Comparison of ENCODE assay signal across 12 cellular contexts in genomic region chr1:220894025-220894923, GRCh38. TPM values are rescaled to one million over a fixed set of nuclear protein-coding genes. Genes with fewer than 3 reads are reported as not detected.
DNase-seq lines count a peak whose midpoint lies in the region; ATAC-seq, FAIRE-seq and TF ChIP-seq lines count a peak whose summit lies in the region.
"Had no signal": no experiment of that assay in that cellular context is flagged by ENCODE, and none has a peak within 500 bp of the region (broad histone marks: within the 10 kb centered on the region; RNA-seq: fewer than 3 reads in every experiment).

No MANE protein-coding gene starts in this region.

- CTCF ChIA-PET in HepG2 (lab: Yijun Ruan, JAX; ENCODE audit: low intra/inter-chr PET ratio, low total read pairs): no interaction called here

- no peak overlapping the region for H3K9ac ChIP-seq in HepG2 (ENCODE audit: insufficient read depth, low read depth, low read length)

- FAIRE-seq in HepG2 (lab: Jason Lieb, UNC): no peak
- FAIRE-seq: G401.6, TTC549 had no signal

- TF ChIP-seq CTCF in dorsolateral prefrontal cortex (IDR thresholded peaks at IDR 0.05 in 54 of 56, conservative IDR thresholded peaks at IDR 0.05 in 2 of 56; ENCODE audit: low read depth in 1 of 56, partially characterized antibody in 56 of 56): no peak
- no peak for TF ChIP-seq CTCF in HepG2 (CRISPR knock-in tag; IDR thresholded peaks at IDR 0.05)

- intact Hi-C loops in dorsolateral prefrontal cortex (cut with DNase I) (no loop called here), HepG2 (cut with micrococcal nuclease; ENCODE audit: unreplicated experiment) (no loop called here)

- TF ChIP-seq RAD21 in HepG2 (CRISPR knock-in tag; IDR thresholded peaks at IDR 0.05): no peak

- no peaks in the 10 kb centered on the region for H3K79me2 ChIP-seq in HepG2 (ENCODE audit: insufficient read depth, low read length)

- H3K27ac ChIP-seq in dorsolateral prefrontal cortex: no peak overlapping the region
- no peak overlapping the region for H3K27ac ChIP-seq in HepG2 (ENCODE audit: extremely low read length, insufficient read depth, low read length)
- no peak overlapping the region for H3K27ac ChIP-seq in skin epidermis

- DNase-seq in dorsolateral prefrontal cortex (no peak), HepG2 (ENCODE audit: low spot score) (no peak), ecto neural progenitor cell (ENCODE audit: low spot score) (no peak), cerebellar nuclear complex (lab: John Stamatoyannopoulos, UW) (no peak), superior temporal gyrus (ENCODE audit: extremely low spot score) (no peak)
- DNase-seq: islet precursor cell, NCI-H524 had no signal

- ATAC-seq in HG02973 (IDR thresholded peaks at IDR 0.05; ENCODE audit: unreplicated experiment) (peak; percentile 58), HepG2 (peak; percentile 78), HG03175 (IDR thresholded peaks at IDR 0.05; ENCODE audit: unreplicated experiment) (no peak)

- in situ Hi-C loops in HepG2 (cut with HindIII; ENCODE audit: extremely low pct_ligation_motif_present, low pct_unique_long_range_greater_than_20kb): no loop called here

- TF ChIP-seq EP300 in HepG2 (IDR thresholded peaks at IDR 0.05; ENCODE audit: low read depth in 2 of 2, low read length in 2 of 2): no peak
- no peak for TF ChIP-seq EP300 in HepG2 (CRISPR knock-in tag; IDR thresholded peaks at IDR 0.05; ENCODE audit: borderline replicate concordance)

- peak overlapping the region in 58 of 59 donors; percentile 4 to 69 (median 39) for H3K4me3 ChIP-seq in dorsolateral prefrontal cortex
- peak overlapping the region in 1 of 3 experiments; percentile 51; a peak in 1 of 6 replicates for H3K4me3 ChIP-seq in HepG2 (replicated peaks in 1 of 3; ENCODE audit: insufficient read depth in 1 of 3, low read depth in 2 of 3, low read length in 3 of 3)
- H3K4me3 ChIP-seq in skin epidermis: peak overlapping the region in 6 of 7 experiments; percentile 7 to 28 (median 22)

- WGBS in HepG2 (ENCODE audit: low lambda C conversion rate): 46% methylated on average over 23 of the region's 71 CpGs

- no peaks in the 10 kb centered on the region for H3K9me3 ChIP-seq in HepG2 (ENCODE audit: low read length)

- H3K4me2 ChIP-seq in HepG2 (ENCODE audit: low read depth, low read length): peak overlapping the region; percentile 58

- H3K27me3 ChIP-seq in dorsolateral prefrontal cortex: peaks cover 25 to 81% (median 73%) of the 10 kb centered on the region in 45 donors
- peaks cover 0 to 67% of the 10 kb centered on the region in 2 experiments; a peak in 4 of 5 replicates for H3K27me3 ChIP-seq in HepG2 (ENCODE audit: control insufficient read depth in 1 of 2, insufficient read depth in 2 of 2, low read length in 2 of 2)

- no peaks in the 10 kb centered on the region for H3K4me1 ChIP-seq in HepG2 (ENCODE audit: insufficient read depth, low read length)

- TF ChIP-seq POLR2A in HepG2 (IDR thresholded peaks at IDR 0.05; ENCODE audit: insufficient read depth in 1 of 2, low read depth in 2 of 2, low read length in 2 of 2): no peak

- no peaks in the 10 kb centered on the region for H3K36me3 ChIP-seq in HepG2 (replicated peaks in 1 of 2; ENCODE audit: control insufficient read depth in 1 of 2, insufficient read depth in 2 of 2, low read length in 2 of 2)

- POLR2A ChIA-PET in HepG2 (lab: Yijun Ruan, JAX): no interaction called here

- no peaks in the 10 kb centered on the region for H4K20me1 ChIP-seq in HepG2 (ENCODE audit: insufficient read depth, low read length)

- no peak overlapping the region for H2AFZ ChIP-seq in HepG2 (ENCODE audit: low read length)

- BruUV-seq in HepG2 (replicated peaks; lab: Mats Ljungman, UMichigan): no TSS peak

TF ChIP-seq in HepG2, 621 proteins besides CTCF, POLR2A, EP300 and RAD21:
- TF ChIP-seq ZNF800 (CRISPR knock-in tag; IDR thresholded peaks at IDR 0.05): 0 out of 2 replicates have a peak, but pooled peaks have one; percentile 10
- peak; percentile 14 for TF ChIP-seq ZNF687 (CRISPR knock-in tag; IDR thresholded peaks at IDR 0.05)
- TF ChIP-seq RFX5 (IDR thresholded peaks at IDR 0.05; ENCODE audit: low read depth, low read length): no peak

RNA-seq across cellular contexts. Expression of gene HLX, which starts 15.0 kb away (rescaled TPM):
- 1 to 10 TPM in 94 of 120 experiments, under 1 TPM in 26; 0.25 to 5.3 (median 1.6) TPM for total RNA-seq in dorsolateral prefrontal cortex
- 0.06 and 0.35 TPM in 2 replicates for total RNA-seq in HepG2 (2016; rRNA removed; fragmentation: Illumina TruSeq; extraction: Trizol)
- total RNA-seq in HepG2 (2016; cell fraction: cytosol; rRNA removed; fragmentation: Illumina TruSeq; extraction: Trizol; ENCODE audit: low read depth): 0.18 and 0.20 TPM in 2 replicates
- total RNA-seq in HepG2 (2016; cell fraction: insoluble cytoplasmic fraction; rRNA removed; fragmentation: Illumina TruSeq; extraction: Trizol): 0.40 and 0.54 TPM in 2 replicates
- total RNA-seq in HepG2 (2016; cell fraction: membrane; rRNA removed; fragmentation: Illumina TruSeq; extraction: Trizol): 0.31 and 0.40 TPM in 2 replicates
- total RNA-seq in HepG2 (2016; cell fraction: nucleus; rRNA removed; fragmentation: Illumina TruSeq; extraction: Trizol): 0.78 and 1.2 TPM in 2 replicates
- 0.20 and 0.30 TPM in 2 replicates for polyA plus RNA-seq in HepG2 (2011; rRNA removed)
- 0.04 and 0.28 TPM in 2 replicates for polyA plus RNA-seq in HepG2 (2011; cell fraction: cytosol; rRNA removed)
- 0.66 and 0.69 TPM in 2 replicates for polyA plus RNA-seq in HepG2 (2011; cell fraction: nucleus; rRNA removed)
- polyA plus RNA-seq in HepG2 (2012): 0.16 and 0.17 TPM in 2 replicates
- polyA plus RNA-seq in HepG2 (2016; cell fraction: cytosol; fragmentation: Illumina TruSeq; extraction: Trizol; ENCODE audit: low read depth): 0.43 and 0.58 TPM in 2 replicates
- polyA plus RNA-seq in HepG2 (2016; cell fraction: insoluble cytoplasmic fraction; fragmentation: Illumina TruSeq; extraction: Trizol; ENCODE audit: low read depth): 0.22 and 0.24 TPM in 2 replicates
- 0.40 TPM in 2 replicates for polyA plus RNA-seq in HepG2 (2016; cell fraction: membrane; fragmentation: Illumina TruSeq; extraction: Trizol; ENCODE audit: low read depth)
- polyA plus RNA-seq in HepG2 (2016; cell fraction: nucleus; fragmentation: Illumina TruSeq; extraction: Trizol; ENCODE audit: insufficient read depth, low read depth): 3.1 and 4.9 TPM in 2 replicates
- polyA minus RNA-seq in HepG2 (2011; rRNA and poly(A)+ RNA removed; ENCODE audit: low replicate concordance): 0.08 and 1.8 TPM in 2 replicates
- polyA minus RNA-seq in HepG2 (2011; cell fraction: cytosol; rRNA and poly(A)+ RNA removed): not detected in 2 replicates
- 0.25 and 0.90 TPM in 2 replicates for polyA minus RNA-seq in HepG2 (2011; cell fraction: nucleus; rRNA and poly(A)+ RNA removed)
